In the genomic region with DNA sequence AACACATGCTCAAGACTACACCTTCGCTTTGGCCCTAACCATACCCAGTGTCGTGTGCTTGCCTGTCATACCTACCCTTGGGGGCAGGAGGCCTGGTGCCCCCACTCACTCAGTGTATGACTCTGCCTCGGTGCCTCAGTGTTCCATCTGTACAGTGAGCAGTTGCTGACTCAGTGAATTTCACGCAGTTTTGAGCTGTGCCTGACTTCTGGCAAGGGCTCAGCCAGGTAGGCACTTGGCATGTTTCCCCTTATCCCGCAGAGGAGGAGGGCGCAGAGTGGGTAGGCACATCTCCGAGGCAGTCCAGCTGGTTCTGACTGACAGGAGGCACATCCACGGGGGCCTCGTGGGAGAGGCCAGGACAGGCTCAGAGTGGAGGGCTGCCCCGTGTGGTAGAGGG, we compare ENCODE assay signal across 2 cellular contexts.
TF ChIP-seq lines count a peak whose summit lies in the region.

No MANE protein-coding gene starts in this region.

TF ChIP-seq in HepG2, 621 proteins besides CTCF, POLR2A, EP300 and RAD21:
- TF ChIP-seq, protein P1, sequence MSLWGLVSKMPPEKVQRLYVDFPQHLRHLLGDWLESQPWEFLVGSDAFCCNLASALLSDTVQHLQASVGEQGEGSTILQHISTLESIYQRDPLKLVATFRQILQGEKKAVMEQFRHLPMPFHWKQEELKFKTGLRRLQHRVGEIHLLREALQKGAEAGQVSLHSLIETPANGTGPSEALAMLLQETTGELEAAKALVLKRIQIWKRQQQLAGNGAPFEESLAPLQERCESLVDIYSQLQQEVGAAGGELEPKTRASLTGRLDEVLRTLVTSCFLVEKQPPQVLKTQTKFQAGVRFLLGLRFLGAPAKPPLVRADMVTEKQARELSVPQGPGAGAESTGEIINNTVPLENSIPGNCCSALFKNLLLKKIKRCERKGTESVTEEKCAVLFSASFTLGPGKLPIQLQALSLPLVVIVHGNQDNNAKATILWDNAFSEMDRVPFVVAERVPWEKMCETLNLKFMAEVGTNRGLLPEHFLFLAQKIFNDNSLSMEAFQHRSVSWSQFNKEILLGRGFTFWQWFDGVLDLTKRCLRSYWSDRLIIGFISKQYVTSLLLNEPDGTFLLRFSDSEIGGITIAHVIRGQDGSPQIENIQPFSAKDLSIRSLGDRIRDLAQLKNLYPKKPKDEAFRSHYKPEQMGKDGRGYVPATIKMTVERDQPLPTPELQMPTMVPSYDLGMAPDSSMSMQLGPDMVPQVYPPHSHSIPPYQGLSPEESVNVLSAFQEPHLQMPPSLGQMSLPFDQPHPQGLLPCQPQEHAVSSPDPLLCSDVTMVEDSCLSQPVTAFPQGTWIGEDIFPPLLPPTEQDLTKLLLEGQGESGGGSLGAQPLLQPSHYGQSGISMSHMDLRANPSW (CRISPR knock-in tag; IDR thresholded peaks at IDR 0.05; ENCODE audit: borderline replicate concordance) = no peak
- no peak for TF ChIP-seq JARID2 (CRISPR knock-in tag; IDR thresholded peaks at IDR 0.05; ENCODE audit: insufficient replicate concordance)
- TF ChIP-seq TBX3 (IDR thresholded peaks at IDR 0.05; ENCODE audit: borderline replicate concordance) = no peak
- no peak for TF ChIP-seq NFIB (CRISPR knock-in tag; IDR thresholded peaks at IDR 0.05; ENCODE audit: borderline replicate concordance)
- TF ChIP-seq SIX4 (CRISPR knock-in tag; IDR thresholded peaks at IDR 0.05) = no peak
- TF ChIP-seq POGZ (CRISPR knock-in tag; IDR thresholded peaks at IDR 0.05) = no peak
- TF ChIP-seq FOSL1 (CRISPR knock-in tag; IDR thresholded peaks at IDR 0.05; ENCODE audit: borderline replicate concordance) = no peak
- no peak for TF ChIP-seq HNF4A (CRISPR knock-in tag; IDR thresholded peaks at IDR 0.05)
- TF ChIP-seq, protein P2, sequence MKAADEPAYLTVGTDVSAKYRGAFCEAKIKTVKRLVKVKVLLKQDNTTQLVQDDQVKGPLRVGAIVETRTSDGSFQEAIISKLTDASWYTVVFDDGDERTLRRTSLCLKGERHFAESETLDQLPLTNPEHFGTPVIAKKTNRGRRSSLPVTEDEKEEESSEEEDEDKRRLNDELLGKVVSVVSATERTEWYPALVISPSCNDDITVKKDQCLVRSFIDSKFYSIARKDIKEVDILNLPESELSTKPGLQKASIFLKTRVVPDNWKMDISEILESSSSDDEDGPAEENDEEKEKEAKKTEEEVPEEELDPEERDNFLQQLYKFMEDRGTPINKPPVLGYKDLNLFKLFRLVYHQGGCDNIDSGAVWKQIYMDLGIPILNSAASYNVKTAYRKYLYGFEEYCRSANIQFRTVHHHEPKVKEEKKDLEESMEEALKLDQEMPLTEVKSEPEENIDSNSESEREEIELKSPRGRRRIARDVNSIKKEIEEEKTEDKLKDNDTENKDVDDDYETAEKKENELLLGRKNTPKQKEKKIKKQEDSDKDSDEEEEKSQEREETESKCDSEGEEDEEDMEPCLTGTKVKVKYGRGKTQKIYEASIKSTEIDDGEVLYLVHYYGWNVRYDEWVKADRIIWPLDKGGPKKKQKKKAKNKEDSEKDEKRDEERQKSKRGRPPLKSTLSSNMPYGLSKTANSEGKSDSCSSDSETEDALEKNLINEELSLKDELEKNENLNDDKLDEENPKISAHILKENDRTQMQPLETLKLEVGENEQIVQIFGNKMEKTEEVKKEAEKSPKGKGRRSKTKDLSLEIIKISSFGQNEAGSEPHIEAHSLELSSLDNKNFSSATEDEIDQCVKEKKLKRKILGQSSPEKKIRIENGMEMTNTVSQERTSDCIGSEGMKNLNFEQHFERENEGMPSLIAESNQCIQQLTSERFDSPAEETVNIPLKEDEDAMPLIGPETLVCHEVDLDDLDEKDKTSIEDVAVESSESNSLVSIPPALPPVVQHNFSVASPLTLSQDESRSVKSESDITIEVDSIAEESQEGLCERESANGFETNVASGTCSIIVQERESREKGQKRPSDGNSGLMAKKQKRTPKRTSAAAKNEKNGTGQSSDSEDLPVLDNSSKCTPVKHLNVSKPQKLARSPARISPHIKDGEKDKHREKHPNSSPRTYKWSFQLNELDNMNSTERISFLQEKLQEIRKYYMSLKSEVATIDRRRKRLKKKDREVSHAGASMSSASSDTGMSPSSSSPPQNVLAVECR (CRISPR knock-in tag; IDR thresholded peaks at IDR 0.05; ENCODE audit: borderline replicate concordance) = 0 out of 2 replicates have a peak, but pooled peaks have one; percentile 9
- TF ChIP-seq MAFK (conservative IDR thresholded peaks at IDR 0.05 in 1 of 2, IDR thresholded peaks at IDR 0.05 in 1 of 2; ENCODE audit: low read length in 2 of 2) = peak; percentile 94
- TF ChIP-seq HNRNPLL (IDR thresholded peaks at IDR 0.05; ENCODE audit: low read depth, low read length, poor library complexity, severe bottlenecking) = no peak
- no peak for TF ChIP-seq ZNF781 (CRISPR knock-in tag; IDR thresholded peaks at IDR 0.05; ENCODE audit: borderline replicate concordance, not compliant biosample characterization)
- peak; percentile 92 for TF ChIP-seq MAFF (IDR thresholded peaks at IDR 0.05; ENCODE audit: low read depth, low read length)

TF ChIP-seq in neural cell, 6 proteins besides CTCF, POLR2A, EP300 and RAD21 (continued from another document):
- TF ChIP-seq, protein P3, sequence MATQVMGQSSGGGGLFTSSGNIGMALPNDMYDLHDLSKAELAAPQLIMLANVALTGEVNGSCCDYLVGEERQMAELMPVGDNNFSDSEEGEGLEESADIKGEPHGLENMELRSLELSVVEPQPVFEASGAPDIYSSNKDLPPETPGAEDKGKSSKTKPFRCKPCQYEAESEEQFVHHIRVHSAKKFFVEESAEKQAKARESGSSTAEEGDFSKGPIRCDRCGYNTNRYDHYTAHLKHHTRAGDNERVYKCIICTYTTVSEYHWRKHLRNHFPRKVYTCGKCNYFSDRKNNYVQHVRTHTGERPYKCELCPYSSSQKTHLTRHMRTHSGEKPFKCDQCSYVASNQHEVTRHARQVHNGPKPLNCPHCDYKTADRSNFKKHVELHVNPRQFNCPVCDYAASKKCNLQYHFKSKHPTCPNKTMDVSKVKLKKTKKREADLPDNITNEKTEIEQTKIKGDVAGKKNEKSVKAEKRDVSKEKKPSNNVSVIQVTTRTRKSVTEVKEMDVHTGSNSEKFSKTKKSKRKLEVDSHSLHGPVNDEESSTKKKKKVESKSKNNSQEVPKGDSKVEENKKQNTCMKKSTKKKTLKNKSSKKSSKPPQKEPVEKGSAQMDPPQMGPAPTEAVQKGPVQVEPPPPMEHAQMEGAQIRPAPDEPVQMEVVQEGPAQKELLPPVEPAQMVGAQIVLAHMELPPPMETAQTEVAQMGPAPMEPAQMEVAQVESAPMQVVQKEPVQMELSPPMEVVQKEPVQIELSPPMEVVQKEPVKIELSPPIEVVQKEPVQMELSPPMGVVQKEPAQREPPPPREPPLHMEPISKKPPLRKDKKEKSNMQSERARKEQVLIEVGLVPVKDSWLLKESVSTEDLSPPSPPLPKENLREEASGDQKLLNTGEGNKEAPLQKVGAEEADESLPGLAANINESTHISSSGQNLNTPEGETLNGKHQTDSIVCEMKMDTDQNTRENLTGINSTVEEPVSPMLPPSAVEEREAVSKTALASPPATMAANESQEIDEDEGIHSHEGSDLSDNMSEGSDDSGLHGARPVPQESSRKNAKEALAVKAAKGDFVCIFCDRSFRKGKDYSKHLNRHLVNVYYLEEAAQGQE (IDR thresholded peaks at IDR 0.05; ENCODE audit: borderline replicate concordance) = no peak
- TF ChIP-seq MXI1 (conservative IDR thresholded peaks at IDR 0.05; ENCODE audit: poor library complexity, severe bottlenecking) = no peak
- no peak for TF ChIP-seq SMC3 (conservative IDR thresholded peaks at IDR 0.05; ENCODE audit: poor library complexity)
